ENCODE assay signal across 7 cellular contexts in genomic region chr5:31638748-31639418, GRCh38. TPM values are rescaled to one million over a fixed set of nuclear protein-coding genes. Genes with fewer than 3 reads are reported as not detected.
A peak's percentile ranks its signal among the peaks of the same experiment; 100 is the strongest.
DNase-seq lines count a peak whose midpoint lies in the region; ATAC-seq, FAIRE-seq and TF ChIP-seq lines count a peak whose summit lies in the region.

TSS of gene PDZD2 (plus strand) at chr5:31639131.

- peak in 5 of 7 experiments; percentile 13 to 74 (median 47) for TF ChIP-seq CTCF in body of pancreas (IDR thresholded peaks at IDR 0.05)

- H3K4me1 ChIP-seq in body of pancreas (peaks cover 22% of the 10 kb centered on the region), iPS-20b (ENCODE audit: insufficient read depth, low read length) (no peaks in the 10 kb centered on the region; the same call in 1 of the 2 replicates), small intestine (ENCODE audit: control insufficient read depth in 2 of 2, insufficient read depth in 1 of 2, low read depth in 1 of 2, low read length in 1 of 2) (no peaks in the 10 kb centered on the region)

- H3K27me3 ChIP-seq in body of pancreas = no peaks in the 10 kb centered on the region
- H3K27me3 ChIP-seq in iPS-20b (ENCODE audit: insufficient read depth, low read length) = peaks cover 58% of the 10 kb centered on the region
- peaks cover 0 to 6% of the 10 kb centered on the region in 2 donors for H3K27me3 ChIP-seq in small intestine (ENCODE audit: control insufficient read depth in 2 of 2, insufficient read depth in 2 of 2, low read length in 2 of 2)

- ATAC-seq in GM18502 (IDR thresholded peaks at IDR 0.05; ENCODE audit: poor library complexity, unreplicated experiment) = peak; percentile 85
- peak; percentile 70 for ATAC-seq in HG02884 (IDR thresholded peaks at IDR 0.05; ENCODE audit: unreplicated experiment)
- ATAC-seq in body of pancreas = peak; percentile 81

- H3K27ac ChIP-seq in body of pancreas = peak within 1 kb of the TSS in 3 of 4 donors; percentile 30 to 45 (median 36)
- H3K27ac ChIP-seq in iPS-20b (ENCODE audit: low read length) = no peak within 1 kb of the TSS
- H3K27ac ChIP-seq in small intestine (ENCODE audit: low read depth in 1 of 2, low read length in 1 of 2) = no peak within 1 kb of the TSS

- no peak for FAIRE-seq in small intestine (lab: Jason Lieb, UNC)

- 0 to 13% methylated on average over 2 to 60 of the region's 70 CpGs for WGBS in body of pancreas, 2 donors
- WGBS in small intestine, 3 donors = 0 to 1% (median 0%) methylated on average over 45 to 70 of the region's 70 CpGs

- peak within 1 kb of the TSS; percentile 57; the same call in 1 of the 2 replicates for H3K9ac ChIP-seq in iPS-20b (ENCODE audit: low read depth, low read length)

- H3K4me3 ChIP-seq in body of pancreas = peak within 1 kb of the TSS in 1 of 2 donors; percentile 52
- peak within 1 kb of the TSS; percentile 81 for H3K4me3 ChIP-seq in iPS-20b (ENCODE audit: low read length)
- H3K4me3 ChIP-seq in small intestine (ENCODE audit: low read depth in 1 of 2, low read length in 2 of 2) = peak within 1 kb of the TSS; percentile 41 to 44

- H3K36me3 ChIP-seq in body of pancreas (replicated peaks in 1 of 2; ENCODE audit: insufficient read depth in 1 of 2, low read depth in 2 of 2) (no peaks in the 10 kb centered on the region), iPS-20b (ENCODE audit: insufficient read depth, low read depth, low read length) (no peaks in the 10 kb centered on the region), small intestine (ENCODE audit: control insufficient read depth in 2 of 2, insufficient read depth in 2 of 2, low read length in 2 of 2) (no peaks in the 10 kb centered on the region)

- no peak for TF ChIP-seq POLR2A in body of pancreas (IDR thresholded peaks at IDR 0.05)

- DNase-seq in NCI-H2081 (lab: John Stamatoyannopoulos, UW) (peak; percentile 96 to 97), UCSD-AML1 (lab: John Stamatoyannopoulos, UW; ENCODE audit: unreplicated experiment) (peak; percentile 69), body of pancreas (peak; percentile 57 to 80 (median 72)), small intestine (peak; percentile 57)

- H3K9me3 ChIP-seq in body of pancreas (no peaks in the 10 kb centered on the region), iPS-20b (ENCODE audit: insufficient read depth, low read depth, low read length) (no peaks in the 10 kb centered on the region), small intestine (ENCODE audit: control insufficient read depth, low read depth) (no peaks in the 10 kb centered on the region)

- intact Hi-C loops in body of pancreas (cut with DNase I) = no loop called here

RNA-seq across cellular contexts. Expression of gene PDZD2, which starts in this region (rescaled TPM):
- 10 to 100 TPM in 1 of 2 donors, 1 to 10 TPM in 1; 3.9 to 12.9 TPM for total RNA-seq in body of pancreas
- polyA plus RNA-seq in small intestine = 1 to 10 TPM in 2 of 3 donors, not detected in 1; 1.4 to 3.9 TPM

Comparison
In these comparisons a context has a peak if more than half of its experiments do, and no peak if none do; other contexts are left out.
1. H3K27ac ChIP-seq: peak in body of pancreas (3 of 4); none in iPS-20b (single experiment) and small intestine (0 of 2).
2. Peak in every context shown above with its lines, with median percentiles within 50 percentile points of each other: ATAC-seq and DNase-seq.